29 cellular contexts compared by ENCODE assay signal in the genomic region with DNA sequence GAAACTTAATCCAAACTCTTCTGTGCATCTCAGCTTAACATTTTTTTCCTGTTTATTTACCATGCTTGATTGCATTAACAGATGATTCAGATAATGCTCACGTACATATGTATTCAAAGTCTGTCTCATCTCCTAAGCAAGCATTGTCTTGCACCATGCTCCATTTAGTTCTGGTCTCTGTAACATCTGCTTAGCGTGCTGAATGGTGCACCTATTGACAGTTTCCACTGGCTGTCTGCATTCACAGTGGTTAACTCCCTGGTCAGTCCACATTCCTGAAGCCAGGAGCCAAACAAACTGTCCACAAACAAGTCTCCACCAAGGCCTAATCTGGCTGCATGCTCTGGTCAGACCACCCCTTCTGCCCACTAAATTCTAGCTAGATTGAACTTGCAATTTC.
DNase-seq lines count a peak whose midpoint lies in the region; ATAC-seq, FAIRE-seq and TF ChIP-seq lines count a peak whose summit lies in the region.
"Had no signal": no experiment of that assay in that cellular context is flagged by ENCODE, and none has a peak within 500 bp of the region (broad histone marks: within the 10 kb centered on the region; RNA-seq: fewer than 3 reads in every experiment).

No MANE protein-coding gene starts in this region.

- H3K4me3 ChIP-seq in bronchial epithelial cell (ENCODE audit: low read depth, low read length) (no peak overlapping the region), kidney epithelial cell (ENCODE audit: low read depth, low read length) (no peak overlapping the region)
- H3K4me3 ChIP-seq: GM23248, lung, neural progenitor cell had no signal

- no peaks in the 10 kb centered on the region for H3K4me1 Mint-ChIP-seq in osteocyte (ENCODE audit: unreplicated experiment)
- H3K4me1 Mint-ChIP-seq: activated naive CD4-positive, alpha-beta T cell treated with anti-CD3 and anti-CD28 coated beads, Interleukin-2, amount 10 ng/mL, durations not matched to agents 7 days and 5 days; CD4-positive, CD25-positive, alpha-beta regulatory T cell; neural progenitor cell had no signal

- H3K27me3 Mint-ChIP-seq in osteocyte (ENCODE audit: unreplicated experiment): no peaks in the 10 kb centered on the region
- H3K27me3 Mint-ChIP-seq: activated CD4-positive, alpha-beta memory T cell treated with anti-CD3 and anti-CD28 coated beads for 36 hours; activated naive CD4-positive, alpha-beta T cell treated with anti-CD3 and anti-CD28 coated beads, Interleukin-2, amount 10 ng/mL, durations not matched to agents 7 days and 5 days; CD4-positive, CD25-positive, alpha-beta regulatory T cell; stimulated activated memory B cell treated with anti-CD40 and anti-IgM and Interleukin-4, amounts not matched to agents 10 μg/mL and 1 μg/mL and 100 μg/mL, for 72 hours had no signal

- no peak for TF ChIP-seq CTCF in bronchial epithelial cell (IDR thresholded peaks at IDR 0.05; ENCODE audit: insufficient read depth, low read length, severe bottlenecking)
- no peak for TF ChIP-seq CTCF in kidney epithelial cell (IDR thresholded peaks at IDR 0.05; ENCODE audit: insufficient read depth, low read length, poor library complexity, severe bottlenecking)
- no peak for TF ChIP-seq CTCF in osteocyte (IDR thresholded peaks at IDR 0.05)

- DNase-seq in DMS53 (lab: John Stamatoyannopoulos, UW) (peak; percentile 71), DMS53 treated with DMSO at 0.1 percent for 48 hours (lab: John Stamatoyannopoulos, UW; ENCODE audit: unreplicated experiment) (no peak), bronchial epithelial cell (ENCODE audit: low read depth) (peak; percentile 85), kidney epithelial cell (ENCODE audit: low read depth) (peak; percentile 4), osteocyte (ENCODE audit: extremely low spot score, unreplicated experiment) (no peak)
- DNase-seq: activated CD4-positive, alpha-beta memory T cell treated with anti-CD3 and anti-CD28 coated beads for 36 hours; activated CD4-positive, CD25-positive, alpha-beta regulatory T cell treated with anti-CD3 and anti-CD28 coated beads, Interleukin-2, amount 50 U/mL, for 72 hours; activated CD8-positive, alpha-beta memory T cell treated with anti-CD3 and anti-CD28 coated beads, Interleukin-2, amount 50 U/mL, for 4 hours; activated naive CD4-positive, alpha-beta T cell treated with anti-CD3 and anti-CD28 coated beads, Interleukin-2, amount 10 ng/mL, durations not matched to agents 7 days and 5 days; amniotic stem cell; CD4-positive, CD25-positive, alpha-beta regulatory T cell; cortex of kidney; GM23248; HFFc6; kidney; NCI-H2081; NCI-H2227 treated with DMSO at 0.1 percent for 48 hours; NCI-H774; stimulated activated CD4-positive, alpha-beta T cell treated with anti-CD3 and anti-CD28 coated beads, Interleukin-4, amount 100 ng/mL, for 4 hours; T-helper 1 cell had no signal

- no peak overlapping the region for H3K4me3 Mint-ChIP-seq in osteocyte (ENCODE audit: unreplicated experiment)
- H3K4me3 Mint-ChIP-seq: activated CD4-positive, alpha-beta memory T cell treated with anti-CD3 and anti-CD28 coated beads for 36 hours; activated naive CD4-positive, alpha-beta T cell treated with anti-CD3 and anti-CD28 coated beads, Interleukin-2, amount 10 ng/mL, durations not matched to agents 7 days and 5 days; activated T-helper 1 cell treated with anti-CD3 and anti-CD28 coated beads, Interleukin-12 subunit alpha, Interleukin-12 subunit beta, Interleukin-2, Interleukin-4 antibody, amounts not matched to agents 30 ng/mL and 10 ng/mL and 1 ng/mL, durations not matched to agents 14 hours and 24 hours and 36 hours; CD4-positive, CD25-positive, alpha-beta regulatory T cell; HFFc6; neural progenitor cell; stimulated activated memory B cell treated with anti-CD40 and anti-IgM and Interleukin-4, amounts not matched to agents 10 μg/mL and 1 μg/mL and 100 μg/mL, for 72 hours had no signal

- no peak overlapping the region for H3K27ac Mint-ChIP-seq in osteocyte (ENCODE audit: unreplicated experiment)
- H3K27ac Mint-ChIP-seq: activated CD4-positive, alpha-beta memory T cell treated with anti-CD3 and anti-CD28 coated beads for 36 hours; activated naive CD4-positive, alpha-beta T cell treated with anti-CD3 and anti-CD28 coated beads, Interleukin-2, amount 10 ng/mL, durations not matched to agents 7 days and 5 days; activated T-helper 1 cell treated with anti-CD3 and anti-CD28 coated beads, Interleukin-12 subunit alpha, Interleukin-12 subunit beta, Interleukin-2, Interleukin-4 antibody, amounts not matched to agents 30 ng/mL and 10 ng/mL and 1 ng/mL, durations not matched to agents 14 hours and 24 hours and 36 hours; HFFc6; neural progenitor cell; stimulated activated memory B cell treated with anti-CD40 and anti-IgM and Interleukin-4, amounts not matched to agents 10 μg/mL and 1 μg/mL and 100 μg/mL, for 72 hours had no signal

- FAIRE-seq in bronchial epithelial cell (lab: Jason Lieb, UNC): peak; percentile 97
- FAIRE-seq: D721Med, kidney had no signal

- peaks cover 6% of the 10 kb centered on the region for H3K36me3 Mint-ChIP-seq in osteocyte (ENCODE audit: unreplicated experiment)

- no peaks in the 10 kb centered on the region for H3K9me3 Mint-ChIP-seq in osteocyte (ENCODE audit: unreplicated experiment)
- H3K9me3 Mint-ChIP-seq: activated CD4-positive, alpha-beta memory T cell treated with anti-CD3 and anti-CD28 coated beads for 36 hours; activated naive CD4-positive, alpha-beta T cell treated with anti-CD3 and anti-CD28 coated beads, Interleukin-2, amount 10 ng/mL, durations not matched to agents 7 days and 5 days; activated T-helper 1 cell treated with anti-CD3 and anti-CD28 coated beads, Interleukin-12 subunit alpha, Interleukin-12 subunit beta, Interleukin-2, Interleukin-4 antibody, amounts not matched to agents 30 ng/mL and 10 ng/mL and 1 ng/mL, durations not matched to agents 14 hours and 24 hours and 36 hours; CD4-positive, CD25-positive, alpha-beta regulatory T cell; HFFc6; neural progenitor cell; stimulated activated memory B cell treated with anti-CD40 and anti-IgM and Interleukin-4, amounts not matched to agents 10 μg/mL and 1 μg/mL and 100 μg/mL, for 72 hours had no signal

- no peaks in the 10 kb centered on the region for H3K27me3 ChIP-seq in bronchial epithelial cell (ENCODE audit: control insufficient read depth, insufficient read depth, low read length)
- H3K27me3 ChIP-seq in kidney epithelial cell (ENCODE audit: control insufficient read depth, insufficient read depth, low read length): no peaks in the 10 kb centered on the region
- H3K27me3 ChIP-seq: neural progenitor cell had no signal

- H3K36me3 ChIP-seq in bronchial epithelial cell (ENCODE audit: control insufficient read depth, insufficient read depth, low read length) (peaks cover 4% of the 10 kb centered on the region), kidney epithelial cell (ENCODE audit: control insufficient read depth, insufficient read depth, low read length) (no peaks in the 10 kb centered on the region)

- ATAC-seq in HG02623 (IDR thresholded peaks at IDR 0.05; ENCODE audit: unreplicated experiment) (no peak), HG02981 (IDR thresholded peaks at IDR 0.05; ENCODE audit: unreplicated experiment) (no peak), GM18909 (IDR thresholded peaks at IDR 0.05; ENCODE audit: poor library complexity, unreplicated experiment) (no peak)
- ATAC-seq: sciatic nerve; stimulated activated memory B cell treated with anti-CD40 and anti-IgM and Interleukin-4, amounts not matched to agents 10 μg/mL and 1 μg/mL and 100 μg/mL, for 72 hours had no signal

Comparison
In these comparisons a context has a peak if more than half of its experiments do, and no peak if none do; other contexts are left out.
1. DNase-seq: peak in DMS53 (single experiment), bronchial epithelial cell (single experiment) and kidney epithelial cell (single experiment); none in DMS53 treated with DMSO at 0.1 percent for 48 hours (single experiment) and osteocyte (single experiment).